ENCODE assay signal across 17 cellular contexts in the genomic region with DNA sequence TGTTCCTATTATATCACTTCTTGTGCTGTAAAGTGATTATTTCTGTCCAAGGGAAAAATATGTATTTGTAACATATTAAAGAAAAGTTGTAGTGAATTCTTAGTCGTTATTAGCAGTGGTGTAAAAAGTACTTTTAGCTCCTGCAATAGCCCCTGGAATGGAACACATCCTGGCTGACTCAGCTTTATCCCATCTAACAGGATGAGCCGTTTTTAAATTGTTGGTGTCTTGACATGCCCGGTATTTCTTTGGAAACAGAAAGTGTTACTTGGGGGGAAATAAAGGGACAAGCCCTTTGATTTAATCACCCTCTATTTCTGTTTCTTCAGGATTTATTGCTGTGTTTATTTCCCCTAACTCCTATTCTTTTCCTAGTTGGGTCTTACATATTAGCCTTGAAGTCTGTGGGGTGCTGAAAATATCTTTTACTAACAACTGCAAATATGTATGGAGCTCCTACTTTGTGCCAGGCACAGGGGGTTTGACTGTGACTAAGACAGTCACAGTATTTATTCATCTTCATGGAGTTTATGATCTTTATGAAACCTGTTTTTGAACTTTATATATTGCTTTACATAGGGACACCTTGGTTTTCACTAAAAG. TPM values are rescaled to one million over a fixed set of nuclear protein-coding genes. Genes with fewer than 3 reads are reported as not detected.
DNase-seq lines count a peak whose midpoint lies in the region; ATAC-seq, FAIRE-seq and TF ChIP-seq lines count a peak whose summit lies in the region.
"Had no signal": no experiment of that assay in that cellular context is flagged by ENCODE, and none has a peak within 500 bp of the region (broad histone marks: within the 10 kb centered on the region; RNA-seq: fewer than 3 reads in every experiment).

No MANE protein-coding gene starts in this region.

- no peaks in the 10 kb centered on the region for H3K9me3 ChIP-seq in keratinocyte (ENCODE audit: control insufficient read depth, low read depth, low read length)

- DNase-seq in AG08395 (ENCODE audit: low spot score) (peak; percentile 10), HFFc6 (peak; percentile 21), astrocyte of the spinal cord (ENCODE audit: low read depth, low spot score) (peak; percentile 38), keratinocyte (ENCODE audit: low read depth, low spot score) (peak; percentile 49), NCI-H1694 treated with DMSO at 0.1 percent for 48 hours (lab: John Stamatoyannopoulos, UW) (no peak), hypothalamus (lab: John Stamatoyannopoulos, UW) (no peak)
- DNase-seq in effector CD4-positive, alpha-beta T cell: no peak
- DNase-seq: activated CD4-positive, alpha-beta T cell treated with anti-CD3 and anti-CD28 coated beads, Interleukin-2, amount 50 U/mL, for 1 hour; activated gamma-delta T cell; C1 segment of cervical spinal cord; foreskin melanocyte; NCI-H345; PC-9; substantia nigra had no signal

- peak overlapping the region; percentile 78 for H3K4me3 Mint-ChIP-seq in HFFc6
- H3K4me3 Mint-ChIP-seq: T-helper 2 cell treated with Interferon-gamma antibody and Interleukin-4, amounts not matched to agents 5 μg/mL and 100 μg/mL, for 36 hours had no signal

- peaks cover 24% of the 10 kb centered on the region for H3K4me1 ChIP-seq in keratinocyte (ENCODE audit: control insufficient read depth, extremely low read depth, insufficient read depth, low read length)

- H4K20me1 ChIP-seq in keratinocyte (ENCODE audit: control insufficient read depth, extremely low read depth, insufficient read depth, low read length): no peaks in the 10 kb centered on the region

- no peak overlapping the region for H2AFZ ChIP-seq in keratinocyte (ENCODE audit: control insufficient read depth, low read length)
- H2AFZ ChIP-seq: PC-9 had no signal

- H3K79me2 ChIP-seq in keratinocyte (ENCODE audit: control insufficient read depth, insufficient read depth, low read length): peaks cover 15% of the 10 kb centered on the region

- H3K9ac ChIP-seq in keratinocyte (ENCODE audit: control insufficient read depth, extremely low read depth, insufficient read depth, low read length): peak overlapping the region; percentile 74

- dilution Hi-C loops in keratinocyte (cut with MboI; ENCODE audit: extremely low pct_ligation_motif_present, low sequenced_read_pairs): no loop called here

- no peaks in the 10 kb centered on the region for H3K9me1 ChIP-seq in keratinocyte (ENCODE audit: control insufficient read depth, extremely low read depth, insufficient read depth, low read length)

- no peak for ATAC-seq in GM18868 (IDR thresholded peaks at IDR 0.05; ENCODE audit: unreplicated experiment)
- ATAC-seq: HCT116 had no signal

- H3K4me2 ChIP-seq in keratinocyte (ENCODE audit: control insufficient read depth, extremely low read depth, insufficient read depth, low read depth, low read length): peak overlapping the region; percentile 91
- H3K4me2 ChIP-seq: PC-9 had no signal

- H3K27ac Mint-ChIP-seq in HFFc6: peak overlapping the region; percentile 80
- H3K27ac Mint-ChIP-seq: T-helper 2 cell treated with Interferon-gamma antibody and Interleukin-4, amounts not matched to agents 5 μg/mL and 100 μg/mL, for 36 hours had no signal

- H3K4me3 ChIP-seq in astrocyte of the spinal cord (ENCODE audit: low read depth, low read length): no peak overlapping the region
- peak overlapping the region in 2 of 3 experiments; percentile 53 to 59 for H3K4me3 ChIP-seq in keratinocyte (ENCODE audit: control insufficient read depth in 2 of 3, extremely low read depth in 1 of 3, insufficient read depth in 2 of 3, low read depth in 1 of 3, low read length in 3 of 3)
- H3K4me3 ChIP-seq: PC-9 had no signal

- peaks cover 30% of the 10 kb centered on the region for H3K4me1 Mint-ChIP-seq in HFFc6 (ENCODE audit: low read depth)

- H3K27me3 Mint-ChIP-seq in HFFc6 (ENCODE audit: insufficient read depth): peaks cover 3% of the 10 kb centered on the region; the same call in 1 of the 2 replicates

- H3K9me3 Mint-ChIP-seq in HFFc6: no peaks in the 10 kb centered on the region
- H3K9me3 Mint-ChIP-seq: T-helper 2 cell treated with Interferon-gamma antibody and Interleukin-4, amounts not matched to agents 5 μg/mL and 100 μg/mL, for 36 hours had no signal

- H3K36me3 Mint-ChIP-seq in HFFc6 (ENCODE audit: low read depth): peaks cover 33% of the 10 kb centered on the region

- in situ Hi-C loops in astrocyte of the spinal cord (cut with HindIII; ENCODE audit: low sequenced_read_pairs): no loop called here

- FAIRE-seq in keratinocyte (lab: Jason Lieb, UNC): peak; percentile 90

- H3K36me3 ChIP-seq in keratinocyte (ENCODE audit: control insufficient read depth in 2 of 2, extremely low read depth in 1 of 2, insufficient read depth in 2 of 2, low read length in 2 of 2): peaks cover 4 to 9% of the 10 kb centered on the region in 2 experiments

- H3K27ac ChIP-seq in keratinocyte (ENCODE audit: control insufficient read depth, insufficient read depth, low read length): peak overlapping the region; percentile 88
- H3K27ac ChIP-seq: PC-9 had no signal

- no peaks in the 10 kb centered on the region for H3K27me3 ChIP-seq in keratinocyte (ENCODE audit: control insufficient read depth, extremely low read depth, insufficient read depth, low read length)

- TF ChIP-seq CTCF in HFFc6 (IDR thresholded peaks at IDR 0.05) (no peak), astrocyte of the spinal cord (IDR thresholded peaks at IDR 0.05; ENCODE audit: low read depth, low read length) (no peak), keratinocyte (optimal IDR thresholded peaks at IDR 0.05 in 1 of 3, IDR thresholded peaks at IDR 0.05 in 1 of 3, conservative IDR thresholded peaks at IDR 0.05 in 1 of 3; ENCODE audit: extremely low read depth in 1 of 3, insufficient read depth in 2 of 3, low read length in 3 of 3) (no peak)

RNA-seq across cellular contexts. Expression of a gene that starts 17.9 kb away (rescaled TPM):
- total RNA-seq in HFFc6 (2021; fragmentation: NEBNext Ultra II Directional; extraction: Animal tissue kit (Norgen Biotek cat#: 25700)): 10 to 100 TPM; 17.5 to 22.2 (median 20.7) TPM
- polyA plus RNA-seq in keratinocyte: 22.8 to 31.0 TPM (median 24.0 TPM) in 3 replicates
- 18.2 TPM for polyA plus RNA-seq in keratinocyte (2011; ENCODE audit: low read depth)
- 10.4 and 18.9 TPM in 2 replicates for polyA plus RNA-seq in keratinocyte (2011; cell fraction: cytosol; rRNA removed)
- polyA plus RNA-seq in keratinocyte (2011; cell fraction: nucleus; rRNA removed): 34.2 and 41.7 TPM in 2 replicates
- polyA plus RNA-seq in keratinocyte (2012; ENCODE audit: low replicate concordance): 14.7 and 19.2 TPM in 2 replicates
- polyA minus RNA-seq in keratinocyte: 5.0 to 32.4 TPM (median 19.9 TPM) in 3 replicates
- 13.4 TPM for polyA minus RNA-seq in keratinocyte (2011; cell fraction: cytosol; rRNA and poly(A)+ RNA removed)
- polyA minus RNA-seq in keratinocyte (2011; cell fraction: nucleus; rRNA and poly(A)+ RNA removed): 31.8 and 48.5 TPM in 2 replicates

Comparison
In these comparisons a context has a peak if more than half of its experiments do, and no peak if none do; other contexts are left out.
1. DNase-seq: peak in AG08395 (single experiment), HFFc6 (single experiment), astrocyte of the spinal cord (single experiment) and keratinocyte (single experiment); none in effector CD4-positive, alpha-beta T cell (single experiment), NCI-H1694 treated with DMSO at 0.1 percent for 48 hours (single experiment) and hypothalamus (0 of 51).